8 cellular contexts compared by ENCODE assay signal in the genomic region with DNA sequence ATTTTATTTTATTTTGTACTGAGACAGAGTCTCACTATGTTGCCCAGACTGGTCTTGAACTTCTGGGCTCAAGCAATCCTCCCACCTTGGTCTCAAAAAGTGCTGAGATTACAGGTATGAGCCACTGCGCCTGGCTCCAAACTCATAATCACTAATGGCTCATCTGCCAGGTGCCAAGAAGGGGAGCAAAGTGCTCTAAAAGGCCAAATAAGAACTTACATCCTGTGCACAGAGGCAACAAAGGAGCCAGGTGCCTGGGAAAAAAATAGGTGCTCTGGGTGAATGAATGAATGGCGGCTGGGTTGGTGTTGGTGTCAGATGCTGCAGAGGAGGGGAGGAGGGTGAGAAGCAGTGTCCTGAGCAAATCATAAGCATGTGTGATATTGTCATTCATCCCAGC.
"Had no signal": no experiment of that assay in that cellular context is flagged by ENCODE, and none has a peak within 500 bp of the region (broad histone marks: within the 10 kb centered on the region; RNA-seq: fewer than 3 reads in every experiment).

No MANE protein-coding gene starts in this region.

- H3K4me2 ChIP-seq: GM23338 had no signal

- FAIRE-seq: H1, H54, HTR-8/SVneo, K562 had no signal

- DNase-seq: HCEC 1CT, IMR-90, KG1 had no signal

- H3K4me3 ChIP-seq: GM23338, K562 had no signal
